29 cellular contexts compared by ENCODE assay signal in the genomic region with DNA sequence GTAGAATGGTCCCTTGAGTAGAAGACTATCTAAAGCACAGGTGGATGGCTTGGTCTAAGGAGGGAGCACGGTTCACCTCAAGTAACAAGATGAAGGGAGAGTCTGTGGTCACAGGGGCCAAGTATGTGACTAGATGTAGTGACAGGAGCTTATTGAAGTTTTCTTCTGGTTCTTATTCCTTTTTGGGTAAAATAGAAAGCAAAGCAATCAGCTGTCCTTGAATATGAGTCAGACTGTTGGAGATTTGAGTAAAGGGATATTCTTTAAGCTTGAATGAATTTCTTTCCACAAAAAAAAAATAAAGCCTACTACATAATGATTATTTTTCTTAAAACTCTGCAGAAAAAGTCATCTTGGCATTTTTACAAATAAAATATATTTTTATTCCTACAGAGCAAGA. TPM values are rescaled to one million over a fixed set of nuclear protein-coding genes. Genes with fewer than 3 reads are reported as not detected.
"Had no signal": no experiment of that assay in that cellular context is flagged by ENCODE, and none has a peak within 500 bp of the region (broad histone marks: within the 10 kb centered on the region; RNA-seq: fewer than 3 reads in every experiment).

No MANE protein-coding gene starts in this region.

- ATAC-seq: effector memory CD8-positive, alpha-beta T cell; esophagus mucosa; T-cell had no signal

- H3K36me3 Mint-ChIP-seq: activated naive CD8-positive, alpha-beta T cell; T-cell had no signal

- H3K36me3 ChIP-seq: brain microvascular endothelial cell, colonic mucosa, left ventricle myocardium inferior, right atrium auricular region, SJCRH30, tibial artery, WERI-Rb-1 had no signal

- H3K27ac Mint-ChIP-seq: activated naive CD8-positive, alpha-beta T cell; activated T-cell treated with anti-CD3 and anti-CD28 coated beads, Interleukin-2, amount 50 U/mL, for 24 hours; activated T-helper 2 cell treated with anti-CD3 and anti-CD28 coated beads, Interferon-gamma antibody, Interleukin-2, Interleukin-4, amounts not matched to agents 10 μg/mL and 5 μg/mL and 100 μg/mL, durations not matched to agents 14 hours and 24 hours and 36 hours; effector memory CD8-positive, alpha-beta T cell; stimulated activated naive CD8-positive, alpha-beta T cell treated with anti-CD3 and anti-CD28 coated beads, Interleukin-15, Interleukin-2, amounts not matched to agents 100 ng/mL and 50 ng/mL, for 24 hours; T-cell; T-helper 2 cell treated with Interferon-gamma antibody and Interleukin-4, amounts not matched to agents 5 μg/mL and 100 μg/mL, for 36 hours had no signal

- H3K27me3 Mint-ChIP-seq: activated naive CD8-positive, alpha-beta T cell; activated T-cell treated with anti-CD3 and anti-CD28 coated beads, Interleukin-2, amount 50 U/mL, for 24 hours; effector memory CD8-positive, alpha-beta T cell; stimulated activated naive CD8-positive, alpha-beta T cell treated with anti-CD3 and anti-CD28 coated beads, Interleukin-15, Interleukin-2, amounts not matched to agents 100 ng/mL and 50 ng/mL, for 24 hours; T-cell had no signal

- H3K9me3 Mint-ChIP-seq: activated T-cell treated with anti-CD3 and anti-CD28 coated beads, Interleukin-2, amount 50 U/mL, for 24 hours had no signal

- DNase-seq: activated CD4-positive, alpha-beta T cell treated with anti-CD3 and anti-CD28 coated beads for 1 hour; activated CD8-positive, alpha-beta memory T cell treated with anti-CD3 and anti-CD28 coated beads for 24 hours; activated CD8-positive, alpha-beta memory T cell treated with anti-CD3 and anti-CD28 coated beads, Interleukin-2, amount 50 U/mL, for 4 hours; activated naive CD4-positive, alpha-beta T cell; activated T-cell treated with anti-CD3 and anti-CD28 coated beads, Interleukin-2, amount 50 U/mL, for 24 hours; brain microvascular endothelial cell; caudate nucleus; colonic mucosa; dorsolateral prefrontal cortex; effector memory CD8-positive, alpha-beta T cell; head of caudate nucleus; left ventricle myocardium inferior; occipital lobe; SJCRH30; stimulated activated CD4-positive, alpha-beta T cell treated with anti-CD3 and anti-CD28 coated beads, Interleukin-12 subunit alpha, Interleukin-12 subunit beta, amount 100 ng/mL, for 4 hours; stimulated activated CD4-positive, alpha-beta T cell treated with anti-CD3 and anti-CD28 coated beads, Interleukin-4, amount 100 ng/mL, for 4 hours; substantia nigra; T-cell; tibial artery; WERI-Rb-1 had no signal

- H3K4me3 ChIP-seq: colonic mucosa, dorsolateral prefrontal cortex, left ventricle myocardium inferior, right atrium auricular region, SJCRH30, tibial artery had no signal

- H3K4me3 Mint-ChIP-seq: activated naive CD8-positive, alpha-beta T cell; activated T-cell treated with anti-CD3 and anti-CD28 coated beads, Interleukin-2, amount 50 U/mL, for 24 hours; effector memory CD8-positive, alpha-beta T cell; stimulated activated naive CD8-positive, alpha-beta T cell treated with anti-CD3 and anti-CD28 coated beads, Interleukin-15, Interleukin-2, amounts not matched to agents 100 ng/mL and 50 ng/mL, for 24 hours; T-cell; T-helper 2 cell treated with Interferon-gamma antibody and Interleukin-4, amounts not matched to agents 5 μg/mL and 100 μg/mL, for 36 hours had no signal

- H3K4me1 Mint-ChIP-seq: T-cell had no signal

- H3K27me3 ChIP-seq: brain microvascular endothelial cell, colonic mucosa, right atrium auricular region, SJCRH30, tibial artery had no signal

RNA-seq across cellular contexts. Expression of gene CNTN6, which starts 1.5 kb away (rescaled TPM):
- total RNA-seq: activated T-helper 2 cell treated with anti-CD3 and anti-CD28 coated beads, Interferon-gamma antibody, Interleukin-2, Interleukin-4, amounts not matched to agents 10 μg/mL and 5 μg/mL and 100 μg/mL, durations not matched to agents 14 hours and 24 hours and 36 hours; endothelial cell of umbilical vein; esophagus mucosa; left ventricle myocardium inferior; lung microvascular endothelial cell; myocyte; T-cell had no signal
